28 cellular contexts compared by ENCODE assay signal in genomic region chr6:2439632-2440031, GRCh38.
"Had no signal": no experiment of that assay in that cellular context is flagged by ENCODE, and none has a peak within 500 bp of the region (broad histone marks: within the 10 kb centered on the region; RNA-seq: fewer than 3 reads in every experiment).

No MANE protein-coding gene starts in this region.

- FAIRE-seq: endometrium, endothelial cell of umbilical vein, frontal cortex had no signal

- H3K4me3 ChIP-seq: ascending aorta, breast epithelium, cardiac muscle cell, colonic mucosa had no signal

- H3K4me1 ChIP-seq: ascending aorta, breast epithelium, colonic mucosa had no signal

- ATAC-seq: activated CD4-positive, alpha-beta T cell treated with anti-CD3 and anti-CD28 coated beads for 36 hours; activated CD8-positive, alpha-beta memory T cell treated with anti-CD3 and anti-CD28 coated beads, Interleukin-2, amount 10 ng/mL, durations not matched to agents 7 days and 5 days; activated CD8-positive, alpha-beta T cell treated with anti-CD3 and anti-CD28 coated beads, Interleukin-2, amount 10 ng/mL, durations not matched to agents 7 days and 5 days; activated naive CD4-positive, alpha-beta T cell treated with anti-CD3 and anti-CD28 coated beads, Interleukin-2, amount 50 U/mL, for 72 hours had no signal

- H3K27me3 ChIP-seq: ascending aorta, breast epithelium, cardiac muscle cell, colonic mucosa had no signal

- H3K27ac ChIP-seq: ascending aorta, breast epithelium, cardiac muscle cell, colonic mucosa, epithelial cell of prostate had no signal

- DNase-seq: activated CD4-positive, alpha-beta memory T cell treated with anti-CD3 and anti-CD28 coated beads for 36 hours; activated CD4-positive, alpha-beta T cell treated with anti-CD3 and anti-CD28 coated beads for 36 hours; activated CD4-positive, alpha-beta T cell treated with anti-CD3 and anti-CD28 coated beads, Interleukin-2, amount 10 ng/mL, durations not matched to agents 24 days and 14 days; activated CD4-positive, CD25-positive, alpha-beta regulatory T cell; activated CD4-positive, CD25-positive, alpha-beta regulatory T cell treated with anti-CD3 and anti-CD28 coated beads, Interleukin-2, amount 50 U/mL, for 72 hours; activated CD8-positive, alpha-beta memory T cell treated with anti-CD3 and anti-CD28 coated beads, Interleukin-2, amount 10 ng/mL, durations not matched to agents 7 days and 5 days; activated CD8-positive, alpha-beta memory T cell treated with anti-CD3 and anti-CD28 coated beads, Interleukin-2, amount 50 U/mL, for 4 hours; activated CD8-positive, alpha-beta T cell treated with anti-CD3 and anti-CD28 coated beads, Interleukin-2, amount 10 ng/mL, durations not matched to agents 7 days and 5 days; activated gamma-delta T cell; activated naive CD4-positive, alpha-beta T cell; activated naive CD4-positive, alpha-beta T cell treated with anti-CD3 and anti-CD28 coated beads, Interleukin-2, amount 10 ng/mL, durations not matched to agents 7 days and 5 days; activated naive CD8-positive, alpha-beta T cell treated with anti-CD3 and anti-CD28 coated beads, Interleukin-2, amount 10 ng/mL, durations not matched to agents 7 days and 5 days; activated T-cell treated with anti-CD3 and anti-CD28 coated beads, Interleukin-2, amount 50 U/mL, for 1 hour; activated T-cell treated with anti-CD3 and anti-CD28 coated beads, Interleukin-2, amount 50 U/mL, for 48 hours; central memory CD4-positive, alpha-beta T cell; cerebellar nuclear complex; colonic mucosa; effector CD8-positive, alpha-beta T cell; foreskin fibroblast; T-helper 2 cell had no signal

- H3K9me3 ChIP-seq: ascending aorta, breast epithelium, colonic mucosa had no signal

- H3K36me3 ChIP-seq: ascending aorta, breast epithelium, cardiac muscle cell, colonic mucosa had no signal
